In genomic region chr5:172683264-172683663, GRCh38 we compare ENCODE assay signal across 17 cellular contexts. TPM values are rescaled to one million over a fixed set of nuclear protein-coding genes. Genes with fewer than 3 reads are reported as not detected.
DNase-seq lines count a peak whose midpoint lies in the region; ATAC-seq, FAIRE-seq and TF ChIP-seq lines count a peak whose summit lies in the region.
"Had no signal": no experiment of that assay in that cellular context is flagged by ENCODE, and none has a peak within 500 bp of the region (broad histone marks: within the 10 kb centered on the region; RNA-seq: fewer than 3 reads in every experiment).

No MANE protein-coding gene starts in this region.

- H3K9me3 Mint-ChIP-seq in activated CD4-positive, alpha-beta T cell treated with anti-CD3 and anti-CD28 coated beads, Interleukin-2, amount 10 ng/mL, durations not matched to agents 24 days and 14 days: no peaks in the 10 kb centered on the region
- no peaks in the 10 kb centered on the region for H3K9me3 Mint-ChIP-seq in activated T-helper 1 cell treated with anti-CD3 and anti-CD28 coated beads, Interleukin-12 subunit alpha, Interleukin-12 subunit beta, Interleukin-2, Interleukin-4 antibody, amounts not matched to agents 30 ng/mL and 10 ng/mL and 1 ng/mL, durations not matched to agents 14 hours and 24 hours and 36 hours
- H3K9me3 Mint-ChIP-seq in stimulated activated naive CD8-positive, alpha-beta T cell treated with anti-CD3 and anti-CD28 coated beads, Interleukin-15, amount 100 ng/mL, for 72 hours: no peaks in the 10 kb centered on the region

- H3K27ac ChIP-seq in kidney (ENCODE audit: low read depth in 2 of 2, low read length in 2 of 2): no peak overlapping the region

- no peak overlapping the region for H3K9ac ChIP-seq in kidney (ENCODE audit: low read length in 2 of 2)

- H3K36me3 ChIP-seq in kidney (ENCODE audit: control insufficient read depth in 1 of 2, insufficient read depth in 2 of 2, low read length in 2 of 2): no peaks in the 10 kb centered on the region

- no peak overlapping the region for H3K4me3 ChIP-seq in kidney (ENCODE audit: low read length in 2 of 2)

- peaks cover 19% of the 10 kb centered on the region for H3K27me3 Mint-ChIP-seq in activated CD4-positive, alpha-beta T cell treated with anti-CD3 and anti-CD28 coated beads, Interleukin-2, amount 10 ng/mL, durations not matched to agents 24 days and 14 days
- peaks cover 13% of the 10 kb centered on the region for H3K27me3 Mint-ChIP-seq in activated T-helper 1 cell treated with anti-CD3 and anti-CD28 coated beads, Interleukin-12 subunit alpha, Interleukin-12 subunit beta, Interleukin-2, Interleukin-4 antibody, amounts not matched to agents 30 ng/mL and 10 ng/mL and 1 ng/mL, durations not matched to agents 14 hours and 24 hours and 36 hours (ENCODE audit: insufficient read depth)
- peaks cover 8% of the 10 kb centered on the region for H3K27me3 Mint-ChIP-seq in stimulated activated naive CD8-positive, alpha-beta T cell treated with anti-CD3 and anti-CD28 coated beads, Interleukin-15, amount 100 ng/mL, for 72 hours
- H3K27me3 Mint-ChIP-seq: brain had no signal

- no peak for FAIRE-seq in kidney (lab: Jason Lieb, UNC)
- FAIRE-seq: A204.1, GM18507, HepG2, keratinocyte had no signal

- H3K4me1 Mint-ChIP-seq in activated CD4-positive, alpha-beta T cell treated with anti-CD3 and anti-CD28 coated beads, Interleukin-2, amount 10 ng/mL, durations not matched to agents 24 days and 14 days: peaks cover 2% of the 10 kb centered on the region
- H3K4me1 Mint-ChIP-seq in activated T-helper 1 cell treated with anti-CD3 and anti-CD28 coated beads, Interleukin-12 subunit alpha, Interleukin-12 subunit beta, Interleukin-2, Interleukin-4 antibody, amounts not matched to agents 30 ng/mL and 10 ng/mL and 1 ng/mL, durations not matched to agents 14 hours and 24 hours and 36 hours (ENCODE audit: low read depth): peaks cover 3% of the 10 kb centered on the region
- H3K4me1 Mint-ChIP-seq in stimulated activated naive CD8-positive, alpha-beta T cell treated with anti-CD3 and anti-CD28 coated beads, Interleukin-15, amount 100 ng/mL, for 72 hours: peaks cover 6% of the 10 kb centered on the region

- no peak for DNase-seq in activated CD4-positive, alpha-beta T cell treated with anti-CD3 and anti-CD28 coated beads, Interleukin-2, amount 10 ng/mL, durations not matched to agents 24 days and 14 days
- DNase-seq in activated CD4-positive, alpha-beta T cell treated with anti-CD3 and anti-CD28 coated beads, Interleukin-2, amount 50 U/mL, for 48 hours: no peak
- no peak for DNase-seq in activated T-helper 1 cell treated with anti-CD3 and anti-CD28 coated beads, Interleukin-12 subunit alpha, Interleukin-12 subunit beta, Interleukin-2, Interleukin-4 antibody, amounts not matched to agents 30 ng/mL and 10 ng/mL and 1 ng/mL, durations not matched to agents 14 hours and 24 hours and 36 hours (ENCODE audit: low spot score)
- DNase-seq in kidney: peak; percentile 74
- no peak for DNase-seq in stimulated activated naive CD8-positive, alpha-beta T cell treated with anti-CD3 and anti-CD28 coated beads, Interleukin-15, amount 100 ng/mL, for 72 hours
- no peak for DNase-seq in hippocampal formation (lab: John Stamatoyannopoulos, UW)
- DNase-seq: MM.1S, NCI-H2029, NCI-H526 had no signal

- H3K27ac Mint-ChIP-seq in activated CD4-positive, alpha-beta T cell treated with anti-CD3 and anti-CD28 coated beads, Interleukin-2, amount 10 ng/mL, durations not matched to agents 24 days and 14 days: peak overlapping the region; percentile 6
- H3K27ac Mint-ChIP-seq in activated T-helper 1 cell treated with anti-CD3 and anti-CD28 coated beads, Interleukin-12 subunit alpha, Interleukin-12 subunit beta, Interleukin-2, Interleukin-4 antibody, amounts not matched to agents 30 ng/mL and 10 ng/mL and 1 ng/mL, durations not matched to agents 14 hours and 24 hours and 36 hours: no peak overlapping the region
- peak overlapping the region in 1 of 2 donors; percentile 90 for H3K27ac Mint-ChIP-seq in stimulated activated naive CD8-positive, alpha-beta T cell treated with anti-CD3 and anti-CD28 coated beads, Interleukin-15, amount 100 ng/mL, for 72 hours
- H3K27ac Mint-ChIP-seq: brain had no signal

- peak; percentile 26 for ATAC-seq in stimulated activated naive CD8-positive, alpha-beta T cell treated with anti-CD3 and anti-CD28 coated beads, Interleukin-15, amount 100 ng/mL, for 72 hours
- ATAC-seq in GM19324 (IDR thresholded peaks at IDR 0.05; ENCODE audit: low FRiP score, unreplicated experiment) (no peak), HG02798 (IDR thresholded peaks at IDR 0.05; ENCODE audit: poor library complexity, unreplicated experiment) (no peak)
- ATAC-seq: HepG2 had no signal

- H3K4me1 ChIP-seq in kidney (ENCODE audit: control insufficient read depth in 1 of 2, insufficient read depth in 1 of 2, low read depth in 1 of 2, low read length in 2 of 2): peaks cover 0 to 4% of the 10 kb centered on the region in 2 donors

- no peak for TF ChIP-seq CTCF in kidney (IDR thresholded peaks at IDR 0.05; ENCODE audit: borderline replicate concordance, extremely low read depth, insufficient read depth)

- intact Hi-C loops in activated CD4-positive, alpha-beta T cell treated with anti-CD3 and anti-CD28 coated beads, Interleukin-2, amount 10 ng/mL, durations not matched to agents 24 days and 14 days (cut with micrococcal nuclease): no loop called here
- intact Hi-C loops in activated T-helper 1 cell treated with anti-CD3 and anti-CD28 coated beads, Interleukin-12 subunit alpha, Interleukin-12 subunit beta, Interleukin-2, Interleukin-4 antibody, amounts not matched to agents 30 ng/mL and 10 ng/mL and 1 ng/mL, durations not matched to agents 14 hours and 24 hours and 36 hours (cut with micrococcal nuclease): no loop called here
- intact Hi-C loops in kidney (cut with DNase I): no loop called here

- H3K36me3 Mint-ChIP-seq in activated CD4-positive, alpha-beta T cell treated with anti-CD3 and anti-CD28 coated beads, Interleukin-2, amount 10 ng/mL, durations not matched to agents 24 days and 14 days (ENCODE audit: low read depth): no peaks in the 10 kb centered on the region
- H3K36me3 Mint-ChIP-seq in activated T-helper 1 cell treated with anti-CD3 and anti-CD28 coated beads, Interleukin-12 subunit alpha, Interleukin-12 subunit beta, Interleukin-2, Interleukin-4 antibody, amounts not matched to agents 30 ng/mL and 10 ng/mL and 1 ng/mL, durations not matched to agents 14 hours and 24 hours and 36 hours (ENCODE audit: low read depth): no peaks in the 10 kb centered on the region

- H3K4me3 Mint-ChIP-seq in activated CD4-positive, alpha-beta T cell treated with anti-CD3 and anti-CD28 coated beads, Interleukin-2, amount 10 ng/mL, durations not matched to agents 24 days and 14 days: no peak overlapping the region
- H3K4me3 Mint-ChIP-seq in activated T-helper 1 cell treated with anti-CD3 and anti-CD28 coated beads, Interleukin-12 subunit alpha, Interleukin-12 subunit beta, Interleukin-2, Interleukin-4 antibody, amounts not matched to agents 30 ng/mL and 10 ng/mL and 1 ng/mL, durations not matched to agents 14 hours and 24 hours and 36 hours: peak overlapping the region; percentile 48
- H3K4me3 Mint-ChIP-seq in stimulated activated naive CD8-positive, alpha-beta T cell treated with anti-CD3 and anti-CD28 coated beads, Interleukin-15, amount 100 ng/mL, for 72 hours: peak overlapping the region; percentile 47 to 63
- H3K4me3 Mint-ChIP-seq: brain had no signal

- H3K9me3 ChIP-seq in kidney (ENCODE audit: control insufficient read depth in 1 of 2, low read length in 2 of 2): no peaks in the 10 kb centered on the region
- H3K9me3 ChIP-seq: tibial nerve had no signal

RNA-seq across cellular contexts. Expression of gene NEURL1B, which starts 42.2 kb away (rescaled TPM):
- 0.05 and 0.31 TPM in 2 replicates for total RNA-seq in activated CD4-positive, alpha-beta T cell treated with anti-CD3 and anti-CD28 coated beads, Interleukin-2, amount 10 ng/mL, durations not matched to agents 24 days and 14 days
- 0.05 and 0.12 TPM in 2 replicates for total RNA-seq in activated T-helper 1 cell treated with anti-CD3 and anti-CD28 coated beads, Interleukin-12 subunit alpha, Interleukin-12 subunit beta, Interleukin-2, Interleukin-4 antibody, amounts not matched to agents 30 ng/mL and 10 ng/mL and 1 ng/mL, durations not matched to agents 14 hours and 24 hours and 36 hours
- total RNA-seq in kidney: 42.6 TPM
- 5.4 TPM for polyA plus RNA-seq in kidney (ENCODE audit: insufficient read depth, low read depth, low replicate concordance)

Comparison
In these comparisons a context has a peak if more than half of its experiments do, and no peak if none do; other contexts are left out.
1. RNA of gene NEURL1B, which starts 42.2 kb away (total RNA-seq): 42.6 TPM in kidney (single experiment); 0.05 to 0.12 TPM in activated T-helper 1 cell treated with anti-CD3 and anti-CD28 coated beads, Interleukin-12 subunit alpha, Interleukin-12 subunit beta, Interleukin-2, Interleukin-4 antibody, amounts not matched to agents 30 ng/mL and 10 ng/mL and 1 ng/mL, durations not matched to agents 14 hours and 24 hours and 36 hours and 0.05 to 0.31 TPM in activated CD4-positive, alpha-beta T cell treated with anti-CD3 and anti-CD28 coated beads, Interleukin-2, amount 10 ng/mL, durations not matched to agents 24 days and 14 days; every median in the first group is over 10 times any median in the second.